Comparison of ENCODE assay signal across 30 cellular contexts in genomic region chr6:20432692-20433091, GRCh38. TPM values are rescaled to one million over a fixed set of nuclear protein-coding genes. Genes with fewer than 3 reads are reported as not detected.
DNase-seq lines count a peak whose midpoint lies in the region; ATAC-seq, FAIRE-seq and TF ChIP-seq lines count a peak whose summit lies in the region.
"Had no signal": no experiment of that assay in that cellular context is flagged by ENCODE, and none has a peak within 500 bp of the region (broad histone marks: within the 10 kb centered on the region; RNA-seq: fewer than 3 reads in every experiment).

No MANE protein-coding gene starts in this region.

- ATAC-seq in HepG2 (no peak), right lobe of liver (no peak), GM21447 (IDR thresholded peaks at IDR 0.05; ENCODE audit: unreplicated experiment) (no peak)
- ATAC-seq: PC-3, right cardiac atrium had no signal

- H3K9me3 ChIP-seq in HepG2 (ENCODE audit: low read length): no peaks in the 10 kb centered on the region
- no peaks in the 10 kb centered on the region for H3K9me3 ChIP-seq in right lobe of liver
- peaks cover 7% of the 10 kb centered on the region for H3K9me3 ChIP-seq in endodermal cell (ENCODE audit: control insufficient read depth, low read length)
- H3K9me3 ChIP-seq: SK-N-SH, spleen, testis had no signal

- TF ChIP-seq POLR2A in HepG2 (IDR thresholded peaks at IDR 0.05; ENCODE audit: insufficient read depth in 1 of 2, low read depth in 2 of 2, low read length in 2 of 2): no peak
- no peak for TF ChIP-seq POLR2A in right lobe of liver (IDR thresholded peaks at IDR 0.05)

- CTCF ChIA-PET in HepG2 (lab: Yijun Ruan, JAX; ENCODE audit: low intra/inter-chr PET ratio, low total read pairs): no interaction called here

- DNase-seq in HepG2 (ENCODE audit: low spot score): no peak
- no peak for DNase-seq in right lobe of liver
- DNase-seq in NCI-H446 treated with DMSO at 0.1 percent for 48 hours (lab: John Stamatoyannopoulos, UW): peak; percentile 66
- no peak for DNase-seq in endodermal cell
- no peak for DNase-seq in NCI-H345 treated with DMSO at 0.1 percent for 48 hours (lab: John Stamatoyannopoulos, UW; ENCODE audit: unreplicated experiment)
- no peak for DNase-seq in retina
- DNase-seq: activated CD4-positive, alpha-beta T cell treated with anti-CD3 and anti-CD28 coated beads, Interleukin-2, amount 50 U/mL, for 1 hour; activated CD4-positive, CD25-positive, alpha-beta regulatory T cell; activated effector memory CD4-positive, alpha-beta T cell treated with anti-CD3 and anti-CD28 coated beads, Interleukin-2, amount 50 U/mL, for 16 hours; activated T-cell treated with anti-CD3 and anti-CD28 coated beads, Interleukin-2, amount 50 U/mL, for 1 hour; AML-193; aorta; CD4-positive, alpha-beta T cell; H9; Karpas-422; NCI-H187; NCI-H2227 treated with DMSO at 0.1 percent for 48 hours; PC-3; right cardiac atrium; SK-N-SH; spleen; stimulated activated CD4-positive, alpha-beta T cell treated with anti-CD3 and anti-CD28 coated beads, Interleukin-2, amount 100 ng/mL, for 24 hours; testis had no signal

- BruUV-seq in HepG2 (replicated peaks; lab: Mats Ljungman, UMichigan): no TSS peak

- H3K79me2 ChIP-seq in HepG2 (ENCODE audit: insufficient read depth, low read length): peaks cover 56% of the 10 kb centered on the region

- H3K4me3 ChIP-seq in HepG2 (replicated peaks in 1 of 3; ENCODE audit: insufficient read depth in 1 of 3, low read depth in 2 of 3, low read length in 3 of 3) (no peak overlapping the region), right lobe of liver (no peak overlapping the region), endodermal cell (ENCODE audit: low read length) (no peak overlapping the region)
- H3K4me3 ChIP-seq: spleen, testis had no signal

- TF ChIP-seq CTCF in HepG2 (CRISPR knock-in tag; IDR thresholded peaks at IDR 0.05): no peak
- TF ChIP-seq CTCF in right lobe of liver (IDR thresholded peaks at IDR 0.05): no peak
- no peak for TF ChIP-seq CTCF in endodermal cell (conservative IDR thresholded peaks at IDR 0.05)

- WGBS in HepG2 (ENCODE audit: low lambda C conversion rate): 96% methylated on average over 5 of the region's 5 CpGs
- 96% methylated on average over 4 of the region's 5 CpGs for WGBS in right lobe of liver (ENCODE audit: insufficient coverage, low coverage, low lambda C conversion rate, missing lambda C conversion rate)
- 94% methylated on average over 5 of the region's 5 CpGs; no CpG with 5 or more reads in 1 of the 2 experiments for WGBS in endodermal cell (ENCODE audit: insufficient coverage in 1 of 2, insufficient read length in 1 of 2), 2 experiments

- no peaks in the 10 kb centered on the region for H3K27me3 ChIP-seq in HepG2 (ENCODE audit: control insufficient read depth in 1 of 2, insufficient read depth in 2 of 2, low read length in 2 of 2)
- no peaks in the 10 kb centered on the region for H3K27me3 ChIP-seq in right lobe of liver
- no peaks in the 10 kb centered on the region for H3K27me3 ChIP-seq in endodermal cell (ENCODE audit: control insufficient read depth, insufficient read depth, low read length, poor library complexity, severe bottlenecking)
- H3K27me3 ChIP-seq: spleen, testis had no signal

- POLR2A ChIA-PET in HepG2 (lab: Yijun Ruan, JAX): no interaction called here

- in situ Hi-C loops in HepG2 (cut with HindIII; ENCODE audit: extremely low pct_ligation_motif_present, low pct_unique_long_range_greater_than_20kb): no loop called here

- H3K4me3 Mint-ChIP-seq in endodermal cell: no peak overlapping the region
- H3K4me3 Mint-ChIP-seq: activated naive CD8-positive, alpha-beta T cell; CD4-positive, alpha-beta T cell; H9; stimulated activated naive CD8-positive, alpha-beta T cell treated with anti-CD3 and anti-CD28 coated beads, Interleukin-15, Interleukin-2, amounts not matched to agents 100 ng/mL and 50 ng/mL, for 24 hours; T-helper 1 cell treated with Interleukin-12 subunit alpha and Interleukin-12 subunit beta and Interleukin-4 antibody, amounts not matched to agents 30 μg/mL and 1 μg/mL, for 36 hours had no signal

- H3K36me3 ChIP-seq in HepG2 (replicated peaks in 1 of 2; ENCODE audit: control insufficient read depth in 1 of 2, insufficient read depth in 2 of 2, low read length in 2 of 2) (peaks cover 6 to 33% of the 10 kb centered on the region in 2 experiments; a peak in 4 of 5 replicates), right lobe of liver (no peaks in the 10 kb centered on the region), endodermal cell (ENCODE audit: control insufficient read depth, insufficient read depth, low read length) (peaks cover 65% of the 10 kb centered on the region)

- intact Hi-C loops in HepG2 (cut with micrococcal nuclease; ENCODE audit: unreplicated experiment) (no loop called here), right lobe of liver (cut with DNase I) (no loop called here)

- no peaks in the 10 kb centered on the region for H3K27me3 Mint-ChIP-seq in endodermal cell (ENCODE audit: insufficient read depth)
- H3K27me3 Mint-ChIP-seq: activated naive CD8-positive, alpha-beta T cell; CD4-positive, alpha-beta T cell; stimulated activated naive CD8-positive, alpha-beta T cell treated with anti-CD3 and anti-CD28 coated beads, Interleukin-15, Interleukin-2, amounts not matched to agents 100 ng/mL and 50 ng/mL, for 24 hours had no signal

- no peaks in the 10 kb centered on the region for H4K20me1 ChIP-seq in HepG2 (ENCODE audit: insufficient read depth, low read length)

- peaks cover 13% of the 10 kb centered on the region for H3K4me1 ChIP-seq in HepG2 (ENCODE audit: insufficient read depth, low read length)
- H3K4me1 ChIP-seq in right lobe of liver: peaks cover 0 to 6% (median 0%) of the 10 kb centered on the region in 4 donors
- H3K4me1 ChIP-seq in endodermal cell (ENCODE audit: control insufficient read depth, insufficient read depth, low read length): no peaks in the 10 kb centered on the region
- H3K4me1 ChIP-seq: testis had no signal

- H3K27ac Mint-ChIP-seq in endodermal cell: no peak overlapping the region
- H3K27ac Mint-ChIP-seq: activated naive CD8-positive, alpha-beta T cell; CD4-positive, alpha-beta T cell; stimulated activated naive CD8-positive, alpha-beta T cell treated with anti-CD3 and anti-CD28 coated beads, Interleukin-15, Interleukin-2, amounts not matched to agents 100 ng/mL and 50 ng/mL, for 24 hours; T-helper 1 cell treated with Interleukin-12 subunit alpha and Interleukin-12 subunit beta and Interleukin-4 antibody, amounts not matched to agents 30 μg/mL and 1 μg/mL, for 36 hours had no signal

- FAIRE-seq in HepG2 (lab: Jason Lieb, UNC): no peak
- FAIRE-seq: colon had no signal

- H2AFZ ChIP-seq in HepG2 (ENCODE audit: low read length): no peak overlapping the region

- H3K27ac ChIP-seq in HepG2 (ENCODE audit: extremely low read length, insufficient read depth, low read length) (no peak overlapping the region), right lobe of liver (no peak overlapping the region), endodermal cell (ENCODE audit: low read depth, low read length) (peak overlapping the region; percentile 8)
- H3K27ac ChIP-seq: epithelial cell of prostate, HL-60, spleen, testis had no signal

- no peak for TF ChIP-seq RAD21 in HepG2 (CRISPR knock-in tag; IDR thresholded peaks at IDR 0.05)

- peaks cover 56% of the 10 kb centered on the region for H3K36me3 Mint-ChIP-seq in endodermal cell (ENCODE audit: low read depth)

- H3K9me3 Mint-ChIP-seq in endodermal cell: no peaks in the 10 kb centered on the region
- H3K9me3 Mint-ChIP-seq: CD4-positive, alpha-beta T cell; H9; stimulated activated naive CD8-positive, alpha-beta T cell treated with anti-CD3 and anti-CD28 coated beads, Interleukin-15, Interleukin-2, amounts not matched to agents 100 ng/mL and 50 ng/mL, for 24 hours had no signal

- H3K4me2 ChIP-seq in HepG2 (ENCODE audit: low read depth, low read length): no peak overlapping the region
- H3K4me2 ChIP-seq: SK-N-SH had no signal

- no peak for TF ChIP-seq EP300 in HepG2 (IDR thresholded peaks at IDR 0.05; ENCODE audit: low read depth in 2 of 2, low read length in 2 of 2)
- no peak for TF ChIP-seq EP300 in HepG2 (CRISPR knock-in tag; IDR thresholded peaks at IDR 0.05; ENCODE audit: borderline replicate concordance)

- H3K4me1 Mint-ChIP-seq in endodermal cell: peaks cover 8% of the 10 kb centered on the region

- H3K9ac ChIP-seq in HepG2 (ENCODE audit: insufficient read depth, low read depth, low read length): no peak overlapping the region
- no peak overlapping the region for H3K9ac ChIP-seq in endodermal cell (ENCODE audit: extremely low read depth, low read length, poor library complexity, severe bottlenecking)
- H3K9ac ChIP-seq: SK-N-SH had no signal

TF ChIP-seq in HepG2, 621 proteins besides CTCF, POLR2A, EP300 and RAD21 (continues in another document):
- TF ChIP-seq PITX1 (CRISPR knock-in tag; IDR thresholded peaks at IDR 0.05): no peak
- TF ChIP-seq SAP130 (CRISPR knock-in tag; IDR thresholded peaks at IDR 0.05; ENCODE audit: low read depth): no peak
- peak; percentile 85 for TF ChIP-seq ZMYM3 (CRISPR knock-in tag; IDR thresholded peaks at IDR 0.05)

RNA-seq across cellular contexts. Expression of gene E2F3, which starts 31.0 kb away (rescaled TPM):
- total RNA-seq in HepG2 (2016; rRNA removed; fragmentation: Illumina TruSeq; extraction: Trizol): 12.7 and 14.2 TPM in 2 replicates
- 3.9 and 4.1 TPM in 2 replicates for total RNA-seq in HepG2 (2016; cell fraction: cytosol; rRNA removed; fragmentation: Illumina TruSeq; extraction: Trizol; ENCODE audit: low read depth)
- total RNA-seq in HepG2 (2016; cell fraction: insoluble cytoplasmic fraction; rRNA removed; fragmentation: Illumina TruSeq; extraction: Trizol): 12.3 and 12.7 TPM in 2 replicates
- 7.4 and 7.6 TPM in 2 replicates for total RNA-seq in HepG2 (2016; cell fraction: membrane; rRNA removed; fragmentation: Illumina TruSeq; extraction: Trizol)
- total RNA-seq in HepG2 (2016; cell fraction: nucleus; rRNA removed; fragmentation: Illumina TruSeq; extraction: Trizol): 18.9 and 19.8 TPM in 2 replicates
- polyA plus RNA-seq in HepG2 (2011; rRNA removed): 6.9 and 8.5 TPM in 2 replicates
- polyA plus RNA-seq in HepG2 (2011; cell fraction: cytosol; rRNA removed): 3.5 and 4.6 TPM in 2 replicates
- polyA plus RNA-seq in HepG2 (2011; cell fraction: nucleus; rRNA removed): 11.4 and 11.9 TPM in 2 replicates
- 6.5 TPM in 2 replicates for polyA plus RNA-seq in HepG2 (2012)
- polyA plus RNA-seq in HepG2 (2016; cell fraction: cytosol; fragmentation: Illumina TruSeq; extraction: Trizol; ENCODE audit: low read depth): 0.54 and 0.65 TPM in 2 replicates
- polyA plus RNA-seq in HepG2 (2016; cell fraction: insoluble cytoplasmic fraction; fragmentation: Illumina TruSeq; extraction: Trizol; ENCODE audit: low read depth): 14.7 and 15.7 TPM in 2 replicates
- 3.0 and 3.5 TPM in 2 replicates for polyA plus RNA-seq in HepG2 (2016; cell fraction: membrane; fragmentation: Illumina TruSeq; extraction: Trizol; ENCODE audit: low read depth)
- 42.2 and 42.9 TPM in 2 replicates for polyA plus RNA-seq in HepG2 (2016; cell fraction: nucleus; fragmentation: Illumina TruSeq; extraction: Trizol; ENCODE audit: insufficient read depth, low read depth)
- 5.7 and 12.9 TPM in 2 replicates for polyA minus RNA-seq in HepG2 (2011; rRNA and poly(A)+ RNA removed; ENCODE audit: low replicate concordance)
- polyA minus RNA-seq in HepG2 (2011; cell fraction: cytosol; rRNA and poly(A)+ RNA removed): 6.1 and 6.4 TPM in 2 replicates
- 10.7 TPM in 2 replicates for polyA minus RNA-seq in HepG2 (2011; cell fraction: nucleus; rRNA and poly(A)+ RNA removed)
- total RNA-seq in right lobe of liver: 1 to 10 TPM; 1.1 to 6.3 (median 4.1) TPM
- total RNA-seq in endodermal cell: 10 to 100 TPM; 38.2 TPM
- polyA plus RNA-seq in endodermal cell (2013, experiment 1 of 2): 26.8 TPM
- 26.3 TPM for polyA plus RNA-seq in endodermal cell (2013, experiment 2 of 2)
